Comparison of ENCODE assay signal across 1 cellular context in genomic region chr10:78977761-78978305, GRCh38.
TF ChIP-seq lines count a peak whose summit lies in the region.

No MANE protein-coding gene starts in this region.

TF ChIP-seq in HepG2, 621 proteins besides CTCF, POLR2A, EP300 and RAD21 (continued from another document and continues in another):
- TF ChIP-seq, protein P1, sequence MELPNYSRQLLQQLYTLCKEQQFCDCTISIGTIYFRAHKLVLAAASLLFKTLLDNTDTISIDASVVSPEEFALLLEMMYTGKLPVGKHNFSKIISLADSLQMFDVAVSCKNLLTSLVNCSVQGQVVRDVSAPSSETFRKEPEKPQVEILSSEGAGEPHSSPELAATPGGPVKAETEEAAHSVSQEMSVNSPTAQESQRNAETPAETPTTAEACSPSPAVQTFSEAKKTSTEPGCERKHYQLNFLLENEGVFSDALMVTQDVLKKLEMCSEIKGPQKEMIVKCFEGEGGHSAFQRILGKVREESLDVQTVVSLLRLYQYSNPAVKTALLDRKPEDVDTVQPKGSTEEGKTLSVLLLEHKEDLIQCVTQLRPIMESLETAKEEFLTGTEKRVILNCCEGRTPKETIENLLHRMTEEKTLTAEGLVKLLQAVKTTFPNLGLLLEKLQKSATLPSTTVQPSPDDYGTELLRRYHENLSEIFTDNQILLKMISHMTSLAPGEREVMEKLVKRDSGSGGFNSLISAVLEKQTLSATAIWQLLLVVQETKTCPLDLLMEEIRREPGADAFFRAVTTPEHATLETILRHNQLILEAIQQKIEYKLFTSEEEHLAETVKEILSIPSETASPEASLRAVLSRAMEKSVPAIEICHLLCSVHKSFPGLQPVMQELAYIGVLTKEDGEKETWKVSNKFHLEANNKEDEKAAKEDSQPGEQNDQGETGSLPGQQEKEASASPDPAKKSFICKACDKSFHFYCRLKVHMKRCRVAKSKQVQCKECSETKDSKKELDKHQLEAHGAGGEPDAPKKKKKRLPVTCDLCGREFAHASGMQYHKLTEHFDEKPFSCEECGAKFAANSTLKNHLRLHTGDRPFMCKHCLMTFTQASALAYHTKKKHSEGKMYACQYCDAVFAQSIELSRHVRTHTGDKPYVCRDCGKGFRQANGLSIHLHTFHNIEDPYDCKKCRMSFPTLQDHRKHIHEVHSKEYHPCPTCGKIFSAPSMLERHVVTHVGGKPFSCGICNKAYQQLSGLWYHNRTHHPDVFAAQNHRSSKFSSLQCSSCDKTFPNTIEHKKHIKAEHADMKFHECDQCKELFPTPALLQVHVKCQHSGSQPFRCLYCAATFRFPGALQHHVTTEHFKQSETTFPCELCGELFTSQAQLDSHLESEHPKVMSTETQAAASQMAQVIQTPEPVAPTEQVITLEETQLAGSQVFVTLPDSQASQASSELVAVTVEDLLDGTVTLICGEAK (IDR thresholded peaks at IDR 0.05), result no peak
- TF ChIP-seq, protein P1 (CRISPR knock-in tag; IDR thresholded peaks at IDR 0.05), result no peak
- TF ChIP-seq SP1 (IDR thresholded peaks at IDR 0.05) (no peak), SP1 (CRISPR knock-in tag; IDR thresholded peaks at IDR 0.05) (no peak), TP53 (CRISPR knock-in tag; conservative IDR thresholded peaks at IDR 0.05) (no peak), MAFF (IDR thresholded peaks at IDR 0.05; ENCODE audit: low read depth, low read length) (no peak), ZNF331 (CRISPR knock-in tag; IDR thresholded peaks at IDR 0.05) (peak; percentile 49; the same call in 1 of the 2 replicates), MAZ (IDR thresholded peaks at IDR 0.05; ENCODE audit: borderline replicate concordance, low read depth, low read length) (no peak), MAZ (CRISPR knock-in tag; IDR thresholded peaks at IDR 0.05; ENCODE audit: low read depth) (no peak), TARDBP (CRISPR knock-in tag; IDR thresholded peaks at IDR 0.05) (peak; percentile 75; the same call in 1 of the 2 replicates), SMYD3 (CRISPR knock-in tag; IDR thresholded peaks at IDR 0.05) (no peak), NFYC (CRISPR knock-in tag; IDR thresholded peaks at IDR 0.05) (no peak), ARNTL (CRISPR knock-in tag; IDR thresholded peaks at IDR 0.05) (no peak), KAT2B (IDR thresholded peaks at IDR 0.05; ENCODE audit: borderline replicate concordance, low read depth, low read length) (no peak), CEBPB (IDR thresholded peaks at IDR 0.05; ENCODE audit: borderline replicate concordance, low read depth, low read length) (peak; percentile 95), MIER3 (CRISPR knock-in tag; IDR thresholded peaks at IDR 0.05; ENCODE audit: borderline replicate concordance) (peak; percentile 76; the same call in 1 of the 2 replicates), ZMYM4 (CRISPR knock-in tag; IDR thresholded peaks at IDR 0.05) (no peak), KAT8 (CRISPR knock-in tag; IDR thresholded peaks at IDR 0.05) (peak; percentile 55; the same call in 1 of the 2 replicates), HNRNPK (IDR thresholded peaks at IDR 0.05; ENCODE audit: low read depth, low read length, poor library complexity, severe bottlenecking) (no peak), ZNF337 (CRISPR knock-in tag; IDR thresholded peaks at IDR 0.05; ENCODE audit: borderline replicate concordance, low read depth) (no peak), PITX1 (CRISPR knock-in tag; IDR thresholded peaks at IDR 0.05) (no peak), ZNF44 (CRISPR knock-in tag; IDR thresholded peaks at IDR 0.05) (no peak), NR2F6 (IDR thresholded peaks at IDR 0.05) (peak; percentile 73), NR2F6 (CRISPR knock-in tag; IDR thresholded peaks at IDR 0.05) (peak; percentile 92), FOXO4 (CRISPR knock-in tag; conservative IDR thresholded peaks at IDR 0.05) (no peak), SETDB1 (CRISPR knock-in tag; IDR thresholded peaks at IDR 0.05; ENCODE audit: borderline replicate concordance) (no peak), PAXIP1 (CRISPR knock-in tag; conservative IDR thresholded peaks at IDR 0.05) (0 out of 2 replicates have a peak, but pooled peaks have one; percentile 23), KMT2B (CRISPR knock-in tag; IDR thresholded peaks at IDR 0.05) (peak; percentile 38; the same call in 1 of the 2 replicates), ZSCAN20 (CRISPR knock-in tag; IDR thresholded peaks at IDR 0.05; ENCODE audit: borderline replicate concordance) (no peak), PRDM4 (CRISPR knock-in tag; IDR thresholded peaks at IDR 0.05; ENCODE audit: borderline replicate concordance) (no peak), GATAD2A (CRISPR knock-in tag; IDR thresholded peaks at IDR 0.05) (peak; percentile 96), JUN (CRISPR knock-in tag; IDR thresholded peaks at IDR 0.05) (no peak), ZNF432 (CRISPR knock-in tag; IDR thresholded peaks at IDR 0.05; ENCODE audit: borderline replicate concordance) (no peak), ZNF234 (CRISPR knock-in tag; conservative IDR thresholded peaks at IDR 0.05) (no peak), MEIS1 (CRISPR knock-in tag; IDR thresholded peaks at IDR 0.05; ENCODE audit: borderline replicate concordance) (no peak), ZNF552 (CRISPR knock-in tag; IDR thresholded peaks at IDR 0.05; ENCODE audit: borderline replicate concordance) (no peak), ZFAT (CRISPR knock-in tag; conservative IDR thresholded peaks at IDR 0.05) (no peak), YEATS4 (CRISPR knock-in tag; IDR thresholded peaks at IDR 0.05; ENCODE audit: borderline replicate concordance) (no peak), POLR2AphosphoS2 (IDR thresholded peaks at IDR 0.05; ENCODE audit: low read depth, low read length) (no peak)
- TF ChIP-seq, protein P2, sequence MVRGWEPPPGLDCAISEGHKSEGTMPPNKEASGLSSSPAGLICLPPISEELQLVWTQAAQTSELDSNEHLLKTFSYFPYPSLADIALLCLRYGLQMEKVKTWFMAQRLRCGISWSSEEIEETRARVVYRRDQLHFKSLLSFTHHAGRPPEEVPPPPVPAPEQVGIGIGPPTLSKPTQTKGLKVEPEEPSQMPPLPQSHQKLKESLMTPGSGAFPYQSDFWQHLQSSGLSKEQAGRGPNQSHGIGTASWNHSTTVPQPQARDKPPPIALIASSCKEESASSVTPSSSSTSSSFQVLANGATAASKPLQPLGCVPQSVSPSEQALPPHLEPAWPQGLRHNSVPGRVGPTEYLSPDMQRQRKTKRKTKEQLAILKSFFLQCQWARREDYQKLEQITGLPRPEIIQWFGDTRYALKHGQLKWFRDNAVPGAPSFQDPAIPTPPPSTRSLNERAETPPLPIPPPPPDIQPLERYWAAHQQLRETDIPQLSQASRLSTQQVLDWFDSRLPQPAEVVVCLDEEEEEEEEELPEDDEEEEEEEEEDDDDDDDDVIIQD (CRISPR knock-in tag; IDR thresholded peaks at IDR 0.05; ENCODE audit: low read depth), result 0 out of 2 replicates have a peak, but pooled peaks have one; percentile 6
- TF ChIP-seq, protein P3, sequence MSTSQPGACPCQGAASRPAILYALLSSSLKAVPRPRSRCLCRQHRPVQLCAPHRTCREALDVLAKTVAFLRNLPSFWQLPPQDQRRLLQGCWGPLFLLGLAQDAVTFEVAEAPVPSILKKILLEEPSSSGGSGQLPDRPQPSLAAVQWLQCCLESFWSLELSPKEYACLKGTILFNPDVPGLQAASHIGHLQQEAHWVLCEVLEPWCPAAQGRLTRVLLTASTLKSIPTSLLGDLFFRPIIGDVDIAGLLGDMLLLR (CRISPR knock-in tag; IDR thresholded peaks at IDR 0.05), result no peak
- TF ChIP-seq, protein P4, sequence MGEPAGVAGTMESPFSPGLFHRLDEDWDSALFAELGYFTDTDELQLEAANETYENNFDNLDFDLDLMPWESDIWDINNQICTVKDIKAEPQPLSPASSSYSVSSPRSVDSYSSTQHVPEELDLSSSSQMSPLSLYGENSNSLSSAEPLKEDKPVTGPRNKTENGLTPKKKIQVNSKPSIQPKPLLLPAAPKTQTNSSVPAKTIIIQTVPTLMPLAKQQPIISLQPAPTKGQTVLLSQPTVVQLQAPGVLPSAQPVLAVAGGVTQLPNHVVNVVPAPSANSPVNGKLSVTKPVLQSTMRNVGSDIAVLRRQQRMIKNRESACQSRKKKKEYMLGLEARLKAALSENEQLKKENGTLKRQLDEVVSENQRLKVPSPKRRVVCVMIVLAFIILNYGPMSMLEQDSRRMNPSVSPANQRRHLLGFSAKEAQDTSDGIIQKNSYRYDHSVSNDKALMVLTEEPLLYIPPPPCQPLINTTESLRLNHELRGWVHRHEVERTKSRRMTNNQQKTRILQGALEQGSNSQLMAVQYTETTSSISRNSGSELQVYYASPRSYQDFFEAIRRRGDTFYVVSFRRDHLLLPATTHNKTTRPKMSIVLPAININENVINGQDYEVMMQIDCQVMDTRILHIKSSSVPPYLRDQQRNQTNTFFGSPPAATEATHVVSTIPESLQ (CRISPR knock-in tag; conservative IDR thresholded peaks at IDR 0.05), result no peak
- TF ChIP-seq, protein P5, sequence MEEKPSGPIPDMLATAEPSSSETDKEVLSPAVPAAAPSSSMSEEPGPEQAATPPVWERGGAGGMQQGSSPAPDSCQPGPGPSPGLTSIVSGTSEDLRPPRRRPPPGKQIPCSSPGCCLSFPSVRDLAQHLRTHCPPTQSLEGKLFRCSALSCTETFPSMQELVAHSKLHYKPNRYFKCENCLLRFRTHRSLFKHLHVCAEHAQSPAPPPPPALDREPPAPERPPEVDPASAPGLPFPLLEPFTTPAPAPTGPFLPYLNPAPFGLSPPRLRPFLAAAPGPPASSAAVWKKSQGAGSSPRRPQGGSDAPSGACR (CRISPR knock-in tag; IDR thresholded peaks at IDR 0.05), result no peak
